10 cellular contexts compared by ENCODE assay signal in the genomic region with DNA sequence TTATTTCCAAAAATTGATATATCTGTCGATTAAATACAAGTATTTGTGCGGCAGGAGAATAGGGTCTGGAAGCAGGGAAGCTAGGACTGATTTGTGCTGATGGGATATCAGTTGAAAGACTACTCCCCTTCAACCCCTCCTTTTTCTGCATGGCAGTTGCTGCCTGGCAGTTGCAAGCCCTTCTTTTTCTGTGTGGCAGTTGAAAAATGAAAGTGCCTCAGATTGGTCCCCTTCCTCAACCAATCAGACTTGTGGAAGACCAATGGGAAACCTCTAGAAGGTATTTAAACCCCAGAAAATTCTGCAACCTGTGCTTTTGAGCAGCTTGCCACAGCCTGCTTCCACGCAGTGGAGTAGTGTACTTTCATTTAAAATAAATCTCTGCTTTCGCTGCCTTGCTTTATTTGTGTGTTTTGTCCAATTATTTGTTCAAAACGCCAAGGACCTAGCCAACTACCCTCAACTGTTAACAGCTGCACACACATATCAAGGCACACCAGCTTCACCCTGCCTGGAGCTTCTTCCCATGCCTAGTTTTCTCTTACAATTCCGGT. TPM values are rescaled to one million over a fixed set of nuclear protein-coding genes. Genes with fewer than 3 reads are reported as not detected.
DNase-seq lines count a peak whose midpoint lies in the region; ATAC-seq lines count a peak whose summit lies in the region.
"Had no signal": no experiment of that assay in that cellular context is flagged by ENCODE, and none has a peak within 500 bp of the region (broad histone marks: within the 10 kb centered on the region; RNA-seq: fewer than 3 reads in every experiment).

No MANE protein-coding gene starts in this region.

- peak overlapping the region; percentile 89 for H3K4me3 Mint-ChIP-seq in activated T-helper 1 cell treated with anti-CD3 and anti-CD28 coated beads, Interleukin-12 subunit alpha, Interleukin-12 subunit beta, Interleukin-2, Interleukin-4 antibody, amounts not matched to agents 30 ng/mL and 10 ng/mL and 1 ng/mL, durations not matched to agents 14 hours and 24 hours and 36 hours
- peak overlapping the region in 9 of 10 donors; percentile 26 to 99 (median 95) for H3K4me3 Mint-ChIP-seq in naive thymus-derived CD8-positive, alpha-beta T cell

- H3K9me3 Mint-ChIP-seq in activated T-helper 1 cell treated with anti-CD3 and anti-CD28 coated beads, Interleukin-12 subunit alpha, Interleukin-12 subunit beta, Interleukin-2, Interleukin-4 antibody, amounts not matched to agents 30 ng/mL and 10 ng/mL and 1 ng/mL, durations not matched to agents 14 hours and 24 hours and 36 hours, result no peaks in the 10 kb centered on the region
- H3K9me3 Mint-ChIP-seq in naive thymus-derived CD8-positive, alpha-beta T cell, result no peaks in the 10 kb centered on the region

- H3K27ac Mint-ChIP-seq in activated T-helper 1 cell treated with anti-CD3 and anti-CD28 coated beads, Interleukin-12 subunit alpha, Interleukin-12 subunit beta, Interleukin-2, Interleukin-4 antibody, amounts not matched to agents 30 ng/mL and 10 ng/mL and 1 ng/mL, durations not matched to agents 14 hours and 24 hours and 36 hours, result no peak overlapping the region
- peak overlapping the region in 4 of 10 donors; percentile 21 to 97 (median 54) for H3K27ac Mint-ChIP-seq in naive thymus-derived CD8-positive, alpha-beta T cell

- H3K27me3 Mint-ChIP-seq in activated T-helper 1 cell treated with anti-CD3 and anti-CD28 coated beads, Interleukin-12 subunit alpha, Interleukin-12 subunit beta, Interleukin-2, Interleukin-4 antibody, amounts not matched to agents 30 ng/mL and 10 ng/mL and 1 ng/mL, durations not matched to agents 14 hours and 24 hours and 36 hours (ENCODE audit: insufficient read depth), result peaks cover 8% of the 10 kb centered on the region
- peaks cover 2 to 12% (median 4%) of the 10 kb centered on the region in 5 donors for H3K27me3 Mint-ChIP-seq in naive thymus-derived CD8-positive, alpha-beta T cell

- peaks cover 8% of the 10 kb centered on the region for H3K36me3 Mint-ChIP-seq in activated T-helper 1 cell treated with anti-CD3 and anti-CD28 coated beads, Interleukin-12 subunit alpha, Interleukin-12 subunit beta, Interleukin-2, Interleukin-4 antibody, amounts not matched to agents 30 ng/mL and 10 ng/mL and 1 ng/mL, durations not matched to agents 14 hours and 24 hours and 36 hours (ENCODE audit: low read depth)
- no peaks in the 10 kb centered on the region for H3K36me3 Mint-ChIP-seq in naive thymus-derived CD8-positive, alpha-beta T cell

- peaks cover 28% of the 10 kb centered on the region for H3K4me1 Mint-ChIP-seq in activated T-helper 1 cell treated with anti-CD3 and anti-CD28 coated beads, Interleukin-12 subunit alpha, Interleukin-12 subunit beta, Interleukin-2, Interleukin-4 antibody, amounts not matched to agents 30 ng/mL and 10 ng/mL and 1 ng/mL, durations not matched to agents 14 hours and 24 hours and 36 hours (ENCODE audit: low read depth)
- peaks cover 18 to 42% (median 33%) of the 10 kb centered on the region in 4 donors for H3K4me1 Mint-ChIP-seq in naive thymus-derived CD8-positive, alpha-beta T cell

- no peak for ATAC-seq in naive thymus-derived CD8-positive, alpha-beta T cell
- ATAC-seq in GM19035 (IDR thresholded peaks at IDR 0.05; ENCODE audit: unreplicated experiment) (no peak), left ventricle myocardium superior (no peak)

- intact Hi-C loops in activated T-helper 1 cell treated with anti-CD3 and anti-CD28 coated beads, Interleukin-12 subunit alpha, Interleukin-12 subunit beta, Interleukin-2, Interleukin-4 antibody, amounts not matched to agents 30 ng/mL and 10 ng/mL and 1 ng/mL, durations not matched to agents 14 hours and 24 hours and 36 hours (cut with micrococcal nuclease), result loop anchor here (5.0 to 10.0 kb wide), 2 partner anchors 381 to 1842 kb away; no protein-coding TSS in a partner anchor
- intact Hi-C loops in left ventricle myocardium superior (cut with micrococcal nuclease), result loop anchor here (5.0 kb wide), 1 partner anchor 54 kb away; no protein-coding TSS in a partner anchor

- POLR2A ChIA-PET in naive thymus-derived CD8-positive, alpha-beta T cell (lab: Charles Lee), result no interaction called here

- DNase-seq in NCI-H146 (lab: John Stamatoyannopoulos, UW) (peak; percentile 0), NCI-H146 treated with DMSO at 0.1 percent for 48 hours (lab: John Stamatoyannopoulos, UW; ENCODE audit: unreplicated experiment) (no peak), HT1080 (ENCODE audit: low read depth) (peak; percentile 19), NCI-H1694 (lab: John Stamatoyannopoulos, UW) (no peak), left ventricle myocardium superior (no peak)
- DNase-seq in activated T-helper 1 cell treated with anti-CD3 and anti-CD28 coated beads, Interleukin-12 subunit alpha, Interleukin-12 subunit beta, Interleukin-2, Interleukin-4 antibody, amounts not matched to agents 30 ng/mL and 10 ng/mL and 1 ng/mL, durations not matched to agents 14 hours and 24 hours and 36 hours (ENCODE audit: low spot score), result no peak
- no peak for DNase-seq in naive thymus-derived CD8-positive, alpha-beta T cell
- DNase-seq: amniotic stem cell, NCI-H1092 treated with DMSO at 0.1 percent for 48 hours had no signal

RNA-seq across cellular contexts. Expression of gene TMA16, which starts 1.5 kb away (rescaled TPM):
- total RNA-seq in HT1080 (2014; rRNA removed; shearing (Covaris generic)), result 56.3 and 67.1 TPM in 2 replicates
- polyA plus RNA-seq in HT1080 (2015; cell fraction: cytosol; rRNA removed), result 68.3 and 85.1 TPM in 2 replicates
- polyA plus RNA-seq in HT1080 (2015; cell fraction: nucleus; rRNA removed), result 46.5 and 49.0 TPM in 2 replicates
- total RNA-seq in activated T-helper 1 cell treated with anti-CD3 and anti-CD28 coated beads, Interleukin-12 subunit alpha, Interleukin-12 subunit beta, Interleukin-2, Interleukin-4 antibody, amounts not matched to agents 30 ng/mL and 10 ng/mL and 1 ng/mL, durations not matched to agents 14 hours and 24 hours and 36 hours, result 76.3 and 80.8 TPM in 2 replicates
- 10 to 100 TPM; 20.0 to 20.1 TPM for total RNA-seq in naive thymus-derived CD8-positive, alpha-beta T cell
- polyA plus RNA-seq in naive thymus-derived CD8-positive, alpha-beta T cell, result 10 to 100 TPM; 11.6 to 12.5 (median 12.4) TPM
- total RNA-seq in left ventricle myocardium superior, result 9.1 TPM

RNA-seq across cellular contexts. Expression of gene TKTL2, which starts 19.5 kb away (rescaled TPM):
- total RNA-seq in HT1080 (2014; rRNA removed; shearing (Covaris generic)), result not detected in 2 replicates
- not detected in 2 replicates for polyA plus RNA-seq in HT1080 (2015; cell fraction: cytosol; rRNA removed)
- polyA plus RNA-seq in HT1080 (2015; cell fraction: nucleus; rRNA removed), result not detected in 2 replicates
- not detected in 2 replicates for total RNA-seq in activated T-helper 1 cell treated with anti-CD3 and anti-CD28 coated beads, Interleukin-12 subunit alpha, Interleukin-12 subunit beta, Interleukin-2, Interleukin-4 antibody, amounts not matched to agents 30 ng/mL and 10 ng/mL and 1 ng/mL, durations not matched to agents 14 hours and 24 hours and 36 hours
- not detected for total RNA-seq in naive thymus-derived CD8-positive, alpha-beta T cell
- polyA plus RNA-seq in naive thymus-derived CD8-positive, alpha-beta T cell, result not detected
- not detected for total RNA-seq in left ventricle myocardium superior

Comparison
In these comparisons a context has a peak if more than half of its experiments do, and no peak if none do; other contexts are left out.
1. DNase-seq: peak in NCI-H146 (single experiment) and HT1080 (single experiment); none in NCI-H146 treated with DMSO at 0.1 percent for 48 hours (single experiment), activated T-helper 1 cell treated with anti-CD3 and anti-CD28 coated beads, Interleukin-12 subunit alpha, Interleukin-12 subunit beta, Interleukin-2, Interleukin-4 antibody, amounts not matched to agents 30 ng/mL and 10 ng/mL and 1 ng/mL, durations not matched to agents 14 hours and 24 hours and 36 hours (single experiment), naive thymus-derived CD8-positive, alpha-beta T cell (0 of 10), NCI-H1694 (single experiment) and left ventricle myocardium superior (single experiment).